ENCODE assay signal across 8 cellular contexts in genomic region chr19:39110263-39110967, GRCh38.
DNase-seq lines count a peak whose midpoint lies in the region; ATAC-seq, FAIRE-seq and TF ChIP-seq lines count a peak whose summit lies in the region.

No MANE protein-coding gene starts in this region.

- no peak overlapping the region for H3K27ac ChIP-seq in brain microvascular endothelial cell

- TF ChIP-seq CTCF in GM10248 (IDR thresholded peaks at IDR 0.05; ENCODE audit: control extremely low read depth, extremely low read depth, low read depth, missing control alignments) (peak; percentile 88), WI38 (IDR thresholded peaks at IDR 0.05; ENCODE audit: low read depth, low read length) (peak; percentile 82), brain microvascular endothelial cell (IDR thresholded peaks at IDR 0.05; ENCODE audit: low read depth, low read length, missing control alignments) (peak; percentile 89)

- DNase-seq in GM10248 (ENCODE audit: extremely low spot score) (peak; percentile 85), NCI-H2029 (lab: John Stamatoyannopoulos, UW) (peak; percentile 51), brain microvascular endothelial cell (no peak), kidney tubule cell (ENCODE audit: low spot score) (peak; percentile 52), H54 (ENCODE audit: insufficient read length, low spot score) (no peak)
- DNase-seq in stimulated activated CD4-positive, alpha-beta T cell treated with anti-CD3 and anti-CD28 coated beads, TNF-alpha, amount 100 ng/mL, for 24 hours (ENCODE audit: low read depth in 3 of 3), result peak; percentile 53 to 73 (median 72)

- CTCF ChIA-PET in GM10248 (lab: Yijun Ruan, JAX), result interaction anchor here (0.8 to 3.1 kb wide), 22 partner anchors 9 to 565 kb away, joined by 3 to 16 read pairs (median 4); no protein-coding TSS in a partner anchor

- no peaks in the 10 kb centered on the region for H3K36me3 ChIP-seq in brain microvascular endothelial cell (replicated peaks)

- POLR2A ChIA-PET in GM10248 (lab: Yijun Ruan, JAX), result no interaction called here

- no peak for FAIRE-seq in H54 (lab: Jason Lieb, UNC)

- no peak for ATAC-seq in HG02973 (IDR thresholded peaks at IDR 0.05; ENCODE audit: unreplicated experiment)

- in situ Hi-C loops in brain microvascular endothelial cell (cut with HindIII; ENCODE audit: low pct_ligation_motif_present, low sequenced_read_pairs), result loop anchor here (25.0 kb wide), 1 partner anchor 227 kb away; the partner anchor contains the start of genes GMFG and SAMD4B

- no peaks in the 10 kb centered on the region for H3K27me3 ChIP-seq in brain microvascular endothelial cell (replicated peaks)

- no peak for TF ChIP-seq POLR2A in H54 (IDR thresholded peaks at IDR 0.05; ENCODE audit: low read depth, low read length)

- H3K4me3 ChIP-seq in WI38 (ENCODE audit: low read depth, low read length) (no peak overlapping the region), brain microvascular endothelial cell (ENCODE audit: low read depth, low read length) (no peak overlapping the region)

Comparison
In these comparisons a context has a peak if more than half of its experiments do, and no peak if none do; other contexts are left out.
1. DNase-seq: peak in GM10248 (single experiment), NCI-H2029 (single experiment), kidney tubule cell (single experiment) and stimulated activated CD4-positive, alpha-beta T cell treated with anti-CD3 and anti-CD28 coated beads, TNF-alpha, amount 100 ng/mL, for 24 hours (3 of 3); none in brain microvascular endothelial cell (single experiment) and H54 (single experiment).
2. Peak in every context shown above with its lines, with median percentiles within 50 percentile points of each other: CTCF ChIP-seq.